Comparison of ENCODE assay signal across 1 cellular context in genomic region chr15:58528197-58528870, GRCh38.
TF ChIP-seq lines count a peak whose summit lies in the region.

No MANE protein-coding gene starts in this region.

TF ChIP-seq in HepG2, 621 proteins besides CTCF, POLR2A, EP300 and RAD21 (continued from another document and continues in another):
- TF ChIP-seq LRRFIP1 (CRISPR knock-in tag; conservative IDR thresholded peaks at IDR 0.05), result no peak
- TF ChIP-seq ZNF597 (CRISPR knock-in tag; IDR thresholded peaks at IDR 0.05), result no peak
- no peak for TF ChIP-seq TRAFD1 (CRISPR knock-in tag; IDR thresholded peaks at IDR 0.05; ENCODE audit: borderline replicate concordance)
- TF ChIP-seq EZH2 (conservative IDR thresholded peaks at IDR 0.05; ENCODE audit: low read depth, low read length), result no peak
- no peak for TF ChIP-seq MBNL3 (CRISPR knock-in tag; conservative IDR thresholded peaks at IDR 0.05)
- TF ChIP-seq ZNF557 (CRISPR knock-in tag; IDR thresholded peaks at IDR 0.05), result 0 out of 2 replicates have a peak, but pooled peaks have one; percentile 44
- TF ChIP-seq DMAP1 (CRISPR knock-in tag; IDR thresholded peaks at IDR 0.05), result no peak; the same call in 1 of the 2 replicates
- peak; percentile 54 for TF ChIP-seq FOSL2 (CRISPR knock-in tag; IDR thresholded peaks at IDR 0.05)
- TF ChIP-seq ZSCAN9 (CRISPR knock-in tag; IDR thresholded peaks at IDR 0.05; ENCODE audit: borderline replicate concordance), result no peak
- no peak for TF ChIP-seq MAF1 (CRISPR knock-in tag; IDR thresholded peaks at IDR 0.05; ENCODE audit: borderline replicate concordance)
- no peak for TF ChIP-seq ZBTB7A (CRISPR knock-in tag; IDR thresholded peaks at IDR 0.05)
- no peak for TF ChIP-seq CSRNP2 (CRISPR knock-in tag; conservative IDR thresholded peaks at IDR 0.05; ENCODE audit: low read depth)
- TF ChIP-seq LBX2 (CRISPR knock-in tag; IDR thresholded peaks at IDR 0.05; ENCODE audit: borderline replicate concordance), result no peak
- TF ChIP-seq NFE2L2 (IDR thresholded peaks at IDR 0.05; ENCODE audit: low read length), result no peak
- peak; percentile 74; the same call in 1 of the 2 replicates for TF ChIP-seq TGIF2 (CRISPR knock-in tag; IDR thresholded peaks at IDR 0.05)
- TF ChIP-seq ZNF709 (CRISPR knock-in tag; IDR thresholded peaks at IDR 0.05), result no peak; the same call in 1 of the 2 replicates
- peak; percentile 19 for TF ChIP-seq XRCC5 (optimal IDR thresholded peaks at IDR 0.05; ENCODE audit: low read length)
- TF ChIP-seq KDM6A (CRISPR knock-in tag; IDR thresholded peaks at IDR 0.05; ENCODE audit: low read depth), result peak; percentile 36; the same call in 1 of the 2 replicates
- TF ChIP-seq TMF1 (CRISPR knock-in tag; IDR thresholded peaks at IDR 0.05; ENCODE audit: low read depth), result no peak
- TF ChIP-seq ZKSCAN5 (CRISPR knock-in tag; IDR thresholded peaks at IDR 0.05), result no peak
- TF ChIP-seq RFXANK (CRISPR knock-in tag; IDR thresholded peaks at IDR 0.05), result no peak
- TF ChIP-seq ZNF143 (CRISPR knock-in tag; IDR thresholded peaks at IDR 0.05), result no peak
- no peak for TF ChIP-seq NFYC (CRISPR knock-in tag; IDR thresholded peaks at IDR 0.05)
- TF ChIP-seq JDP2 (CRISPR knock-in tag; IDR thresholded peaks at IDR 0.05; ENCODE audit: borderline replicate concordance), result no peak
- no peak for TF ChIP-seq PLSCR1 (CRISPR knock-in tag; IDR thresholded peaks at IDR 0.05; ENCODE audit: borderline replicate concordance)
- no peak; the same call in 1 of the 2 replicates for TF ChIP-seq BCL6 (CRISPR knock-in tag; IDR thresholded peaks at IDR 0.05)
- no peak for TF ChIP-seq PCBP1 (IDR thresholded peaks at IDR 0.05; ENCODE audit: borderline replicate concordance, low read depth, low read length)
- no peak for TF ChIP-seq NCOA5 (CRISPR knock-in tag; IDR thresholded peaks at IDR 0.05)
- TF ChIP-seq ATAD3A (CRISPR knock-in tag; IDR thresholded peaks at IDR 0.05), result no peak
- no peak for TF ChIP-seq ELF3 (CRISPR knock-in tag; IDR thresholded peaks at IDR 0.05)
- TF ChIP-seq DDIT3 (CRISPR knock-in tag; IDR thresholded peaks at IDR 0.05), result no peak
- no peak for TF ChIP-seq DMTF1 (CRISPR knock-in tag; IDR thresholded peaks at IDR 0.05)
- TF ChIP-seq ZNF614 (CRISPR knock-in tag; IDR thresholded peaks at IDR 0.05; ENCODE audit: borderline replicate concordance), result peak; percentile 49; the same call in 1 of the 2 replicates
- TF ChIP-seq NFKBIZ (CRISPR knock-in tag; IDR thresholded peaks at IDR 0.05), result no peak
- TF ChIP-seq ZGPAT (CRISPR knock-in tag; IDR thresholded peaks at IDR 0.05), result peak; percentile 62
- no peak for TF ChIP-seq KIAA2018 (CRISPR knock-in tag; IDR thresholded peaks at IDR 0.05; ENCODE audit: borderline replicate concordance)
